Comparison of ENCODE assay signal across 1 cellular context in the genomic region with DNA sequence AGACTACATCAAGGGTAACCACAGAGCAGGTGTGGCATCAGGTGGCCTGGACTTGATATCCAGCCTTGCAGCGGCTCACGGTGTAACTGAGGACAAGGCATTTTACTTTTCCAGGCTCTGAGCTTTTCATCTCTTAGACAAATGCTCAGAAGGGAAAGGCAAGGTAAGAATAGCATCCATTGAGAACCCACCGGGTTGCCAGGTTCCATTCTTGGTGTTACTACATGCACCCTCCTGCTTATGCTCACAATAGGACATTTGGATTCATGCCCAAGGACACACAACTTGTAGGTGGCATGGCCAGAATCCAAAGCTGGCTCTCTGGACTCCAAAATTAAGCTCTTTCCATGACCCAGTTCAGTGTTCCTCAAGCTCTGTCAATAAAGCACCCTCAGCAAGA.
TF ChIP-seq lines count a peak whose summit lies in the region.

No MANE protein-coding gene starts in this region.

TF ChIP-seq in GM23338, 12 proteins besides CTCF, POLR2A, EP300 and RAD21 (continued from another document):
- TF ChIP-seq, protein P1, sequence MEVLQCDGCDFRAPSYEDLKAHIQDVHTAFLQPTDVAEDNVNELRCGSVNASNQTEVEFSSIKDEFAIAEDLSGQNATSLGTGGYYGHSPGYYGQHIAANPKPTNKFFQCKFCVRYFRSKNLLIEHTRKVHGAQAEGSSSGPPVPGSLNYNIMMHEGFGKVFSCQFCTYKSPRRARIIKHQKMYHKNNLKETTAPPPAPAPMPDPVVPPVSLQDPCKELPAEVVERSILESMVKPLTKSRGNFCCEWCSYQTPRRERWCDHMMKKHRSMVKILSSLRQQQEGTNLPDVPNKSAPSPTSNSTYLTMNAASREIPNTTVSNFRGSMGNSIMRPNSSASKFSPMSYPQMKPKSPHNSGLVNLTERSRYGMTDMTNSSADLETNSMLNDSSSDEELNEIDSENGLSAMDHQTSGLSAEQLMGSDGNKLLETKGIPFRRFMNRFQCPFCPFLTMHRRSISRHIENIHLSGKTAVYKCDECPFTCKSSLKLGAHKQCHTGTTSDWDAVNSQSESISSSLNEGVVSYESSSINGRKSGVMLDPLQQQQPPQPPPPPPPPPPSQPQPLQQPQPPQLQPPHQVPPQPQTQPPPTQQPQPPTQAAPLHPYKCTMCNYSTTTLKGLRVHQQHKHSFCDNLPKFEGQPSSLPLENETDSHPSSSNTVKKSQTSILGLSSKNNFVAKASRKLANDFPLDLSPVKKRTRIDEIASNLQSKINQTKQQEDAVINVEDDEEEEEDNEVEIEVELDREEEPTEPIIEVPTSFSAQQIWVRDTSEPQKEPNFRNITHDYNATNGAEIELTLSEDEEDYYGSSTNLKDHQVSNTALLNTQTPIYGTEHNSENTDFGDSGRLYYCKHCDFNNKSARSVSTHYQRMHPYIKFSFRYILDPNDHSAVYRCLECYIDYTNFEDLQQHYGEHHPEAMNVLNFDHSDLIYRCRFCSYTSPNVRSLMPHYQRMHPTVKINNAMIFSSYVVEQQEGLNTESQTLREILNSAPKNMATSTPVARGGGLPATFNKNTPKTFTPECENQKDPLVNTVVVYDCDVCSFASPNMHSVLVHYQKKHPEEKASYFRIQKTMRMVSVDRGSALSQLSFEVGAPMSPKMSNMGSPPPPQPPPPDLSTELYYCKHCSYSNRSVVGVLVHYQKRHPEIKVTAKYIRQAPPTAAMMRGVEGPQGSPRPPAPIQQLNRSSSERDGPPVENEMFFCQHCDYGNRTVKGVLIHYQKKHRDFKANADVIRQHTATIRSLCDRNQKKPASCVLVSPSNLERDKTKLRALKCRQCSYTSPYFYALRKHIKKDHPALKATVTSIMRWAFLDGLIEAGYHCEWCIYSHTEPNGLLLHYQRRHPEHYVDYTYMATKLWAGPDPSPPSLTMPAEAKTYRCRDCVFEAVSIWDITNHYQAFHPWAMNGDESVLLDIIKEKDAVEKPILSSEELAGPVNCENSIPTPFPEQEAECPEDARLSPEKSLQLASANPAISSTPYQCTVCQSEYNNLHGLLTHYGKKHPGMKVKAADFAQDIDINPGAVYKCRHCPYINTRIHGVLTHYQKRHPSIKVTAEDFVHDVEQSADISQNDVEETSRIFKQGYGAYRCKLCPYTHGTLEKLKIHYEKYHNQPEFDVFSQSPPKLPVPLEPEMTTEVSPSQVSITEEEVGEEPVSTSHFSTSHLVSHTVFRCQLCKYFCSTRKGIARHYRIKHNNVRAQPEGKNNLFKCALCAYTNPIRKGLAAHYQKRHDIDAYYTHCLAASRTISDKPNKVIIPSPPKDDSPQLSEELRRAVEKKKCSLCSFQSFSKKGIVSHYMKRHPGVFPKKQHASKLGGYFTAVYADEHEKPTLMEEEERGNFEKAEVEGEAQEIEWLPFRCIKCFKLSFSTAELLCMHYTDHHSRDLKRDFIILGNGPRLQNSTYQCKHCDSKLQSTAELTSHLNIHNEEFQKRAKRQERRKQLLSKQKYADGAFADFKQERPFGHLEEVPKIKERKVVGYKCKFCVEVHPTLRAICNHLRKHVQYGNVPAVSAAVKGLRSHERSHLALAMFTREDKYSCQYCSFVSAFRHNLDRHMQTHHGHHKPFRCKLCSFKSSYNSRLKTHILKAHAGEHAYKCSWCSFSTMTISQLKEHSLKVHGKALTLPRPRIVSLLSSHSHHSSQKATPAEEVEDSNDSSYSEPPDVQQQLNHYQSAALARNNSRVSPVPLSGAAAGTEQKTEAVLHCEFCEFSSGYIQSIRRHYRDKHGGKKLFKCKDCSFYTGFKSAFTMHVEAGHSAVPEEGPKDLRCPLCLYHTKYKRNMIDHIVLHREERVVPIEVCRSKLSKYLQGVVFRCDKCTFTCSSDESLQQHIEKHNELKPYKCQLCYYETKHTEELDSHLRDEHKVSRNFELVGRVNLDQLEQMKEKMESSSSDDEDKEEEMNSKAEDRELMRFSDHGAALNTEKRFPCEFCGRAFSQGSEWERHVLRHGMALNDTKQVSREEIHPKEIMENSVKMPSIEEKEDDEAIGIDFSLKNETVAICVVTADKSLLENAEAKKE (CRISPR knock-in tag; IDR thresholded peaks at IDR 0.05), result no peak
- no peak for TF ChIP-seq CREB1 (CRISPR knock-in tag; IDR thresholded peaks at IDR 0.05; ENCODE audit: low read depth)
- no peak for TF ChIP-seq ZNF114 (CRISPR knock-in tag; IDR thresholded peaks at IDR 0.05)
- TF ChIP-seq EZH2phosphoT487 (IDR thresholded peaks at IDR 0.05; ENCODE audit: unreplicated experiment), result no peak
